In the genomic region with DNA sequence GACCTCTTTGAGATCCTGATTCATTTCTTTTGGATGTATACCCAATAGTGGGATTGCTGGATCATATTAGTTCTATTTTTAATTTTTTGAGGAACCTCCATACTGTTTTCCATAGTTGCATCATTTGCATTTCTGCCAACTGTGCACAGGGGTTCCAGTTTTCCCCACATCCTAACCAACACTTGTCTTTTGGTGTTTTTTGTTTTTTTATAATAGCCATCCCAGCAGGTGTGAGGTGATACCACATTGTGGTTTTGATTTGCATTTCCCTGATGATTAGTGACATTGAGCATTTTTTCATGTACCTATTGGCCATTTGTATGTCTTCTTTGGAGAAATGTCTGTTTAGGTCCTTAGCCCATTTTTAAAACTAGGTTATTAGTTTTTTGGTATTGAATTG, we compare ENCODE assay signal across 21 cellular contexts. TPM values are rescaled to one million over a fixed set of nuclear protein-coding genes. Genes with fewer than 3 reads are reported as not detected.
DNase-seq lines count a peak whose midpoint lies in the region; ATAC-seq and TF ChIP-seq lines count a peak whose summit lies in the region.
"Had no signal": no experiment of that assay in that cellular context is flagged by ENCODE, and none has a peak within 500 bp of the region (broad histone marks: within the 10 kb centered on the region; RNA-seq: fewer than 3 reads in every experiment).

No MANE protein-coding gene starts in this region.

- peak overlapping the region; percentile 43 for H3K27ac Mint-ChIP-seq in activated CD4-positive, alpha-beta T cell treated with anti-CD3 and anti-CD28 coated beads, Interleukin-2, amount 10 ng/mL, durations not matched to agents 7 days and 5 days
- peak overlapping the region; percentile 77 for H3K27ac Mint-ChIP-seq in dendritic cell treated with granulocyte-macrophage colony-stimulating factor and Interleukin-4, amounts not matched to agents 40 ng/mL and 50 ng/mL, for 4 days
- no peak overlapping the region for H3K27ac Mint-ChIP-seq in progenitor cell of endocrine pancreas

- no peak for DNase-seq in activated CD4-positive, alpha-beta T cell treated with anti-CD3 and anti-CD28 coated beads, Interleukin-2, amount 10 ng/mL, durations not matched to agents 7 days and 5 days
- DNase-seq in activated CD4-positive, alpha-beta T cell treated with anti-CD3 and anti-CD28 coated beads, Interleukin-2, amount 50 U/mL, for 4 hours, result no peak
- DNase-seq in OCI-LY7 (ENCODE audit: low spot score), result peak; percentile 39
- no peak for DNase-seq in GM03348 (ENCODE audit: low spot score)
- DNase-seq in SKM-1 treated with dmso at 0.1 percent for 144 hours (lab: John Stamatoyannopoulos, UW; ENCODE audit: unreplicated experiment), result no peak
- DNase-seq in progenitor cell of endocrine pancreas (ENCODE audit: low spot score, unreplicated experiment), result no peak
- DNase-seq: activated naive CD4-positive, alpha-beta T cell treated with Interleukin-2 at 50 U/mL for 16 hours; C1 segment of cervical spinal cord; DMS153; glutamatergic neuron; left lung; NCI-H1436; NCI-H2171; NCI-H526 treated with DMSO at 0.1 percent for 48 hours; SHP77 treated with DMSO at 0.1 percent for 48 hours had no signal

- H3K9me3 ChIP-seq in OCI-LY7 (ENCODE audit: low read length), result no peaks in the 10 kb centered on the region
- H3K9me3 ChIP-seq: A549, left lung, neutrophil had no signal

- H3K4me1 ChIP-seq in OCI-LY7 (ENCODE audit: insufficient read depth, low read length, poor library complexity, severe bottlenecking), result peaks cover 22% of the 10 kb centered on the region

- H3K36me3 ChIP-seq in OCI-LY7 (ENCODE audit: insufficient read depth, low read length), result peaks cover 29% of the 10 kb centered on the region

- H4K20me1 ChIP-seq in OCI-LY7 (ENCODE audit: insufficient read depth, low read length), result peaks cover 3% of the 10 kb centered on the region; the same call in 1 of the 2 replicates

- peak; percentile 32 for ATAC-seq in GM18867 (IDR thresholded peaks at IDR 0.05; ENCODE audit: unreplicated experiment)
- ATAC-seq: A549, left lung had no signal

- H3K4me1 Mint-ChIP-seq in activated CD4-positive, alpha-beta T cell treated with anti-CD3 and anti-CD28 coated beads, Interleukin-2, amount 10 ng/mL, durations not matched to agents 7 days and 5 days, result peaks cover 57% of the 10 kb centered on the region
- peaks cover 58% of the 10 kb centered on the region for H3K4me1 Mint-ChIP-seq in dendritic cell treated with granulocyte-macrophage colony-stimulating factor and Interleukin-4, amounts not matched to agents 40 ng/mL and 50 ng/mL, for 4 days (ENCODE audit: low read depth)
- no peaks in the 10 kb centered on the region for H3K4me1 Mint-ChIP-seq in progenitor cell of endocrine pancreas (ENCODE audit: low read depth)

- H3K79me2 ChIP-seq in OCI-LY7 (ENCODE audit: insufficient read depth, low read depth, low read length), result no peaks in the 10 kb centered on the region

- BruUV-seq in OCI-LY7 (replicated peaks; lab: Mats Ljungman, UMichigan), result no TSS peak

- CTCF ChIA-PET in activated CD4-positive, alpha-beta T cell treated with anti-CD3 and anti-CD28 coated beads, Interleukin-2, amount 10 ng/mL, durations not matched to agents 7 days and 5 days (lab: Charles Lee), result interaction anchor here (1.0 to 1.1 kb wide), 4 partner anchors 8 to 111 kb away, joined by 3 to 5 read pairs (median 3); no protein-coding TSS in a partner anchor
- CTCF ChIA-PET in OCI-LY7 (lab: Charles Lee; ENCODE audit: unreplicated experiment), result no interaction called here

- no peak overlapping the region for H2AFZ ChIP-seq in OCI-LY7 (ENCODE audit: low read length)

- H3K27me3 Mint-ChIP-seq in activated CD4-positive, alpha-beta T cell treated with anti-CD3 and anti-CD28 coated beads, Interleukin-2, amount 10 ng/mL, durations not matched to agents 7 days and 5 days, result no peaks in the 10 kb centered on the region
- no peaks in the 10 kb centered on the region for H3K27me3 Mint-ChIP-seq in dendritic cell treated with granulocyte-macrophage colony-stimulating factor and Interleukin-4, amounts not matched to agents 40 ng/mL and 50 ng/mL, for 4 days
- H3K27me3 Mint-ChIP-seq in progenitor cell of endocrine pancreas, result no peaks in the 10 kb centered on the region

- H3K36me3 Mint-ChIP-seq in activated CD4-positive, alpha-beta T cell treated with anti-CD3 and anti-CD28 coated beads, Interleukin-2, amount 10 ng/mL, durations not matched to agents 7 days and 5 days (ENCODE audit: low read depth), result peaks cover 64% of the 10 kb centered on the region
- H3K36me3 Mint-ChIP-seq in dendritic cell treated with granulocyte-macrophage colony-stimulating factor and Interleukin-4, amounts not matched to agents 40 ng/mL and 50 ng/mL, for 4 days (ENCODE audit: low read depth), result peaks cover 57% of the 10 kb centered on the region
- peaks cover 14% of the 10 kb centered on the region for H3K36me3 Mint-ChIP-seq in progenitor cell of endocrine pancreas (ENCODE audit: insufficient read depth)

- peak overlapping the region; percentile 68 for H3K4me2 ChIP-seq in OCI-LY7 (ENCODE audit: low read length)
- H3K4me2 ChIP-seq: A549 had no signal

- no peak for TF ChIP-seq CTCF in OCI-LY7 (conservative IDR thresholded peaks at IDR 0.05; ENCODE audit: low read length)
- no peak for TF ChIP-seq CTCF in progenitor cell of endocrine pancreas (IDR thresholded peaks at IDR 0.05; ENCODE audit: unreplicated experiment)

- intact Hi-C loops in OCI-LY7 (cut with micrococcal nuclease; ENCODE audit: unreplicated experiment), result no loop called here
- intact Hi-C loops in dendritic cell treated with granulocyte-macrophage colony-stimulating factor and Interleukin-4, amounts not matched to agents 40 ng/mL and 50 ng/mL, for 4 days (cut with micrococcal nuclease), result no loop called here

- peaks cover 4% of the 10 kb centered on the region for H3K9me3 Mint-ChIP-seq in activated CD4-positive, alpha-beta T cell treated with anti-CD3 and anti-CD28 coated beads, Interleukin-2, amount 10 ng/mL, durations not matched to agents 7 days and 5 days
- H3K9me3 Mint-ChIP-seq in dendritic cell treated with granulocyte-macrophage colony-stimulating factor and Interleukin-4, amounts not matched to agents 40 ng/mL and 50 ng/mL, for 4 days, result no peaks in the 10 kb centered on the region
- H3K9me3 Mint-ChIP-seq in progenitor cell of endocrine pancreas (ENCODE audit: low read depth), result no peaks in the 10 kb centered on the region

- H3K27ac ChIP-seq in OCI-LY7 (ENCODE audit: low read depth, low read length, poor library complexity, severe bottlenecking), result peak overlapping the region; percentile 8
- H3K27ac ChIP-seq: A549, left lung, neutrophil had no signal

- no peak overlapping the region for H3K4me3 Mint-ChIP-seq in activated CD4-positive, alpha-beta T cell treated with anti-CD3 and anti-CD28 coated beads, Interleukin-2, amount 10 ng/mL, durations not matched to agents 7 days and 5 days
- H3K4me3 Mint-ChIP-seq in dendritic cell treated with granulocyte-macrophage colony-stimulating factor and Interleukin-4, amounts not matched to agents 40 ng/mL and 50 ng/mL, for 4 days, result no peak overlapping the region
- H3K4me3 Mint-ChIP-seq in progenitor cell of endocrine pancreas (ENCODE audit: low read depth), result no peak overlapping the region

- no peaks in the 10 kb centered on the region for H3K9me2 ChIP-seq in OCI-LY7 (ENCODE audit: insufficient read depth, low read length)

- POLR2A ChIA-PET in activated CD4-positive, alpha-beta T cell treated with anti-CD3 and anti-CD28 coated beads, Interleukin-2, amount 10 ng/mL, durations not matched to agents 7 days and 5 days (lab: Charles Lee), result no interaction called here
- POLR2A ChIA-PET in OCI-LY7 (lab: Charles Lee), result no interaction called here

- peak overlapping the region; percentile 26 for H3K4me3 ChIP-seq in OCI-LY7 (ENCODE audit: low read depth, low read length, poor library complexity, severe bottlenecking)
- H3K4me3 ChIP-seq: A549, left lung had no signal

RNA-seq across cellular contexts. Expression of a gene that starts 18.8 kb away (rescaled TPM):
- total RNA-seq in activated CD4-positive, alpha-beta T cell treated with anti-CD3 and anti-CD28 coated beads, Interleukin-2, amount 10 ng/mL, durations not matched to agents 7 days and 5 days, result 10 to 100 TPM; 41.4 to 45.1 TPM
- not detected in 2 replicates for total RNA-seq in OCI-LY7 (2014; rRNA removed; shearing (Covaris generic))
- not detected in 2 replicates for total RNA-seq in OCI-LY7 (2022)
- not detected in 2 replicates for total RNA-seq in progenitor cell of endocrine pancreas
- total RNA-seq: H1, PC-3 had no signal

Comparison
In these comparisons a context has a peak if more than half of its experiments do, and no peak if none do; other contexts are left out.
1. RNA of a gene that starts 18.8 kb away (total RNA-seq): 41.4 to 45.1 TPM in activated CD4-positive, alpha-beta T cell treated with anti-CD3 and anti-CD28 coated beads, Interleukin-2, amount 10 ng/mL, durations not matched to agents 7 days and 5 days; not detected in progenitor cell of endocrine pancreas and not detected in OCI-LY7; every median in the first group is over 10 times any median in the second.